In the genomic region with DNA sequence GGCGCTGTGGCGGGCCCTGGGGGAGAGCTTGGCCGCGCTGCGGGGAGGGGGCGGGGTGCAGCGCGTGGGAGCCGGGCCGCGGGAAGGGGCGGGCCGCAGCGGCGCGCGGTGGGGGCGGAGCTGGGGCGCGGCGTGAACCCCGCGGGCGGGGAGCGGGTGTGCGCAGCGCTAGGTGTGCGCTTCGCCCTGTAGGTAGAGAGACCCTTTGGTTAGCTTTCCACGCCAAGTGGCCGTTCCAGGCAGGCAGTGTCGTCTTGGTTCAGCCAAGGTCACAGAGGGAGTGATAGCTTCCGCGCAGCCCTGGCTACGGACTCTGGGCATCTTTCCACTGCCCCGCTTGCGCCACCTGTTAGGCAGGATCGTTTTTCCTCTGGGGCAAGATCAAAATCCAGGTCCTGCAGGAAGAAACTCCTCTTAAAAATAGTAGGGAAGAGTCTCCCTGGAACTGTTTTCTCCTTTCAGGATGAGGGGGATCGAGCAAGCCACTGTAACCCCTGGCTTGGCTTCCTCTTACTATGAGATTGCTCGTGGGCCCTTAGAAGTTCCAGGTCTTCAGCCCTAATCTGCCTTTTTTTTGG, we compare ENCODE assay signal across 8 cellular contexts. TPM values are rescaled to one million over a fixed set of nuclear protein-coding genes. Genes with fewer than 3 reads are reported as not detected.
A peak's percentile ranks its signal among the peaks of the same experiment; 100 is the strongest.
DNase-seq lines count a peak whose midpoint lies in the region; ATAC-seq and TF ChIP-seq lines count a peak whose summit lies in the region.

No MANE protein-coding gene starts in this region.

- H3K4me3 ChIP-seq in endodermal cell (ENCODE audit: low read length), result peak overlapping the region; percentile 94

- H3K36me3 Mint-ChIP-seq in endodermal cell (ENCODE audit: low read depth), result peaks cover 46% of the 10 kb centered on the region

- peak overlapping the region; percentile 99 for H3K27ac Mint-ChIP-seq in endodermal cell

- WGBS in endodermal cell (ENCODE audit: insufficient coverage in 1 of 2, insufficient read length in 1 of 2), 2 experiments, result 1% methylated on average over 13 to 40 of the region's 40 CpGs

- H3K4me1 Mint-ChIP-seq in endodermal cell, result peaks cover 35% of the 10 kb centered on the region

- no peaks in the 10 kb centered on the region for H3K27me3 ChIP-seq in endodermal cell (ENCODE audit: control insufficient read depth, insufficient read depth, low read length, poor library complexity, severe bottlenecking)

- DNase-seq in DMS53 (lab: John Stamatoyannopoulos, UW), result peak; percentile 80
- peak; percentile 46 for DNase-seq in SKM-1 (lab: John Stamatoyannopoulos, UW; ENCODE audit: unreplicated experiment)
- peak; percentile 62 for DNase-seq in endodermal cell
- DNase-seq in myocyte (ENCODE audit: low read depth), result peak; percentile 82
- no peak for DNase-seq in COLO829 (ENCODE audit: low spot score)
- no peak for DNase-seq in DMS79 treated with DMSO at 0.1 percent for 48 hours (lab: John Stamatoyannopoulos, UW)

- H3K9ac ChIP-seq in endodermal cell (ENCODE audit: extremely low read depth, low read length, poor library complexity, severe bottlenecking), result peak overlapping the region; percentile 65

- H3K27ac ChIP-seq in endodermal cell (ENCODE audit: low read depth, low read length), result peak overlapping the region; percentile 98

- no peaks in the 10 kb centered on the region for H3K27me3 Mint-ChIP-seq in endodermal cell (ENCODE audit: insufficient read depth)

- H3K9me3 Mint-ChIP-seq in endodermal cell, result no peaks in the 10 kb centered on the region

- H3K4me3 Mint-ChIP-seq in endodermal cell, result peak overlapping the region; percentile 94

- peak; percentile 32 for TF ChIP-seq CTCF in endodermal cell (conservative IDR thresholded peaks at IDR 0.05)

- peaks cover 49% of the 10 kb centered on the region for H3K36me3 ChIP-seq in endodermal cell (ENCODE audit: control insufficient read depth, insufficient read depth, low read length)

- H3K9me3 ChIP-seq in endodermal cell (ENCODE audit: control insufficient read depth, low read length), result no peaks in the 10 kb centered on the region

- peak; percentile 61 for ATAC-seq in GM19372 (IDR thresholded peaks at IDR 0.05; ENCODE audit: low read depth, unreplicated experiment)
- ATAC-seq in HG03354 (IDR thresholded peaks at IDR 0.05; ENCODE audit: poor library complexity, severe bottlenecking, unreplicated experiment), result peak; percentile 45

- peaks cover 23% of the 10 kb centered on the region for H3K4me1 ChIP-seq in endodermal cell (ENCODE audit: control insufficient read depth, insufficient read depth, low read length)

RNA-seq across cellular contexts. Expression of gene BANF1, which starts 0.4 kb away (rescaled TPM):
- total RNA-seq in endodermal cell (100 to 1,000 TPM; 348 to 409 TPM), myocyte (59.3 and 67.2 TPM in 2 replicates)
- polyA plus RNA-seq in endodermal cell (2013, experiment 1 of 2), result 204 TPM
- polyA plus RNA-seq in endodermal cell (2013, experiment 2 of 2), result 191 TPM
- 268 TPM for polyA plus RNA-seq in myocyte (2012)

RNA-seq across cellular contexts. Expression of gene EIF1AD, which starts 0.8 kb away (rescaled TPM):
- total RNA-seq in endodermal cell, result 10 to 100 TPM; 37.4 to 40.1 TPM
- 22.4 TPM for polyA plus RNA-seq in endodermal cell (2013, experiment 1 of 2)
- polyA plus RNA-seq in endodermal cell (2013, experiment 2 of 2), result 24.8 TPM
- total RNA-seq in myocyte, result 39.4 and 41.3 TPM in 2 replicates
- 43.8 TPM for polyA plus RNA-seq in myocyte (2012)

RNA-seq across cellular contexts. Expression of gene CST6, which starts 9.1 kb away (rescaled TPM):
- 1 to 10 TPM; 2.1 to 4.2 TPM for total RNA-seq in endodermal cell
- not detected for polyA plus RNA-seq in endodermal cell (2013, experiment 1 of 2)
- polyA plus RNA-seq in endodermal cell (2013, experiment 2 of 2), result 0.41 TPM
- total RNA-seq in myocyte, result 1.9 TPM in 1 of 2 replicates, not detected in the other
- polyA plus RNA-seq in myocyte (2012), result 1.2 TPM

RNA-seq across cellular contexts. Expression of gene CATSPER1, which starts 23.5 kb away (rescaled TPM):
- total RNA-seq in endodermal cell (not detected), myocyte (not detected in 2 replicates)
- polyA plus RNA-seq in endodermal cell (2013, experiment 1 of 2), result not detected
- not detected for polyA plus RNA-seq in endodermal cell (2013, experiment 2 of 2)
- 1.9 TPM for polyA plus RNA-seq in myocyte (2012)

RNA-seq across cellular contexts. Expression of gene SART1, which starts 41.2 kb away (rescaled TPM):
- total RNA-seq in endodermal cell, result 10 to 100 TPM; 50.6 to 52.0 TPM
- polyA plus RNA-seq in endodermal cell (2013, experiment 1 of 2), result 49.2 TPM
- 40.9 TPM for polyA plus RNA-seq in endodermal cell (2013, experiment 2 of 2)
- total RNA-seq in myocyte, result 32.3 and 39.2 TPM in 2 replicates
- 50.3 TPM for polyA plus RNA-seq in myocyte (2012)

Comparison
In these comparisons a context has a peak if more than half of its experiments do, and no peak if none do; other contexts are left out.
1. DNase-seq: peak in DMS53 (single experiment), SKM-1 (single experiment), endodermal cell (single experiment) and myocyte (single experiment); none in COLO829 (single experiment) and DMS79 treated with DMSO at 0.1 percent for 48 hours (single experiment).